Comparison of ENCODE assay signal across 9 cellular contexts in genomic region chr5:56801256-56801655, GRCh38.
"Had no signal": no experiment of that assay in that cellular context is flagged by ENCODE, and none has a peak within 500 bp of the region (broad histone marks: within the 10 kb centered on the region; RNA-seq: fewer than 3 reads in every experiment).

No MANE protein-coding gene starts in this region.

- H3K36me3 ChIP-seq: HAP-1 had no signal

- H3K4me3 ChIP-seq: GM23248, GM23338, HAP-1 had no signal

- H3K4me1 Mint-ChIP-seq: GM23338, H9 had no signal

- H3K4me3 Mint-ChIP-seq: GM23338, H9, HFFc6 had no signal

- DNase-seq: GM23248, GOT3, H7, H9, HCEC 1CT, HFFc6 had no signal

- H3K27ac ChIP-seq: GM23248 had no signal

- ATAC-seq: GM23338, HCT116 had no signal

- H3K9me3 Mint-ChIP-seq: GM23338, H9, HFFc6 had no signal

- H3K9me3 ChIP-seq: HAP-1 had no signal

- H3K27ac Mint-ChIP-seq: GM23338, H9, HFFc6 had no signal
